Comparison of ENCODE assay signal across 19 cellular contexts in the genomic region with DNA sequence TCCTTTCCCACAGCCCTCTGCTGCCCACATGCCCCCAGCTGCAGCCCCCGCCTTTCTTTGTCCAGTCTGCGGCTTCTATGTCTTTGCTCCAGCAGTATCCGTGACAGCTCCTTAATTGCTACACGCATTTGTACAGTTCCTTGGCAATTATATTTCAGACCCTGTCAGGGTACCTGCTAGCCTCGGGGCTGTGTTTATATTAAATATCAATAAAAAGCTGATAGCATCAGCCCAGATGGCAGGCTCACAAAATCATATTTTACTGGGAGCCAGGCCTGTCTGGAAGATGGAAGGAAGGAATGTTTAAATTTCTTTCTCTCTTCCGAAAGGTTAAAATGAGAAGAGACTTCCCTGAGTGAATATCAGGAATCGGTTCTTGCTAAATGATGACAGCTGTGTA.
DNase-seq lines count a peak whose midpoint lies in the region; ATAC-seq and TF ChIP-seq lines count a peak whose summit lies in the region.
"Had no signal": no experiment of that assay in that cellular context is flagged by ENCODE, and none has a peak within 500 bp of the region (broad histone marks: within the 10 kb centered on the region; RNA-seq: fewer than 3 reads in every experiment).

No MANE protein-coding gene starts in this region.

- H3K4me1 ChIP-seq in SK-N-SH (ENCODE audit: control insufficient read depth in 1 of 2, insufficient read depth in 2 of 2, low read depth in 1 of 2, low read length in 1 of 2): peaks cover 0 to 2% of the 10 kb centered on the region in 2 experiments; a peak in 1 of 4 replicates
- H3K4me1 ChIP-seq in CD8-positive, alpha-beta memory T cell (ENCODE audit: insufficient read depth, low read length): no peaks in the 10 kb centered on the region

- H3K9me3 Mint-ChIP-seq in brain: no peaks in the 10 kb centered on the region
- H3K9me3 Mint-ChIP-seq in osteocyte (ENCODE audit: unreplicated experiment): peaks cover 15% of the 10 kb centered on the region
- H3K9me3 Mint-ChIP-seq in CD8-positive, alpha-beta memory T cell: peaks cover 0 to 16% (median 6%) of the 10 kb centered on the region in 5 donors
- H3K9me3 Mint-ChIP-seq in activated CD4-positive, alpha-beta memory T cell treated with anti-CD3 and anti-CD28 coated beads, Interleukin-2, amount 10 ng/mL, durations not matched to agents 7 days and 5 days: peaks cover 6% of the 10 kb centered on the region
- no peaks in the 10 kb centered on the region for H3K9me3 Mint-ChIP-seq in activated CD8-positive, alpha-beta T cell treated with anti-CD3 and anti-CD28 coated beads, Interleukin-2, amount 10 ng/mL, durations not matched to agents 7 days and 5 days (ENCODE audit: insufficient read depth)
- H3K9me3 Mint-ChIP-seq: GM23338, H9 had no signal

- CTCF ChIA-PET in SK-N-SH (lab: Yijun Ruan, JAX): interaction anchor here (1.0 to 1.3 kb wide), 2 partner anchors 11 to 611 kb away, joined by 3 to 5 read pairs; no protein-coding TSS in a partner anchor
- CTCF ChIA-PET in CD8-positive, alpha-beta memory T cell (lab: Charles Lee): no interaction called here
- CTCF ChIA-PET in activated CD4-positive, alpha-beta memory T cell treated with anti-CD3 and anti-CD28 coated beads, Interleukin-2, amount 10 ng/mL, durations not matched to agents 7 days and 5 days (lab: Charles Lee): no interaction called here
- CTCF ChIA-PET in activated CD8-positive, alpha-beta T cell treated with anti-CD3 and anti-CD28 coated beads, Interleukin-2, amount 10 ng/mL, durations not matched to agents 7 days and 5 days (lab: Charles Lee): no interaction called here

- peaks cover 8% of the 10 kb centered on the region for H3K27me3 Mint-ChIP-seq in brain
- no peaks in the 10 kb centered on the region for H3K27me3 Mint-ChIP-seq in osteocyte (ENCODE audit: unreplicated experiment)
- H3K27me3 Mint-ChIP-seq in CD8-positive, alpha-beta memory T cell: no peaks in the 10 kb centered on the region
- H3K27me3 Mint-ChIP-seq in activated CD4-positive, alpha-beta memory T cell treated with anti-CD3 and anti-CD28 coated beads, Interleukin-2, amount 10 ng/mL, durations not matched to agents 7 days and 5 days: no peaks in the 10 kb centered on the region
- H3K27me3 Mint-ChIP-seq in activated CD8-positive, alpha-beta T cell treated with anti-CD3 and anti-CD28 coated beads, Interleukin-2, amount 10 ng/mL, durations not matched to agents 7 days and 5 days (ENCODE audit: low read depth): no peaks in the 10 kb centered on the region
- H3K27me3 Mint-ChIP-seq: CD4-positive, alpha-beta T cell had no signal

- no peak overlapping the region for H2AFZ ChIP-seq in SK-N-SH (ENCODE audit: low read depth)
- H2AFZ ChIP-seq: GM23338 had no signal

- H3K4me2 ChIP-seq in SK-N-SH: no peak overlapping the region
- H3K4me2 ChIP-seq: BLaER1, GM23338 had no signal

- DNase-seq in LNCaP clone FGC (ENCODE audit: low read depth): peak; percentile 52
- peak; percentile 43 for DNase-seq in SK-N-SH
- peak; percentile 49 for DNase-seq in osteocyte (ENCODE audit: extremely low spot score, unreplicated experiment)
- no peak for DNase-seq in CD8-positive, alpha-beta memory T cell
- DNase-seq in activated CD4-positive, alpha-beta memory T cell treated with anti-CD3 and anti-CD28 coated beads, Interleukin-2, amount 10 ng/mL, durations not matched to agents 7 days and 5 days: no peak
- DNase-seq in activated CD8-positive, alpha-beta T cell treated with anti-CD3 and anti-CD28 coated beads, Interleukin-2, amount 10 ng/mL, durations not matched to agents 7 days and 5 days: no peak
- DNase-seq: Calu3; CD4-positive, alpha-beta T cell; COR-L47; DMS53; DMS79 treated with DMSO at 0.1 percent for 48 hours; GF-D8; H9 had no signal

- H3K27ac ChIP-seq in SK-N-SH (ENCODE audit: low read depth in 2 of 2, low read length in 1 of 2): no peak overlapping the region
- H3K27ac ChIP-seq in CD8-positive, alpha-beta memory T cell (ENCODE audit: low read depth, low read length): no peak overlapping the region
- H3K27ac ChIP-seq: BLaER1 had no signal

- H3K4me3 ChIP-seq in LNCaP clone FGC (ENCODE audit: low read depth, low read length) (no peak overlapping the region), SK-N-SH (ENCODE audit: low read depth in 2 of 2, low read length in 1 of 2) (no peak overlapping the region)
- no peak overlapping the region for H3K4me3 ChIP-seq in CD8-positive, alpha-beta memory T cell (ENCODE audit: low read length)
- H3K4me3 ChIP-seq: BLaER1, GM23338 had no signal

- H3F3A ChIP-seq in SK-N-SH (replicated peaks; ENCODE audit: insufficient read depth): no peaks in the 10 kb centered on the region

- H3K79me2 ChIP-seq in SK-N-SH (ENCODE audit: insufficient read depth): no peaks in the 10 kb centered on the region

- H3K9me2 ChIP-seq in SK-N-SH: no peaks in the 10 kb centered on the region

- no peaks in the 10 kb centered on the region for H3K9me3 ChIP-seq in SK-N-SH
- H3K9me3 ChIP-seq in CD8-positive, alpha-beta memory T cell (ENCODE audit: low read length): no peaks in the 10 kb centered on the region
- H3K9me3 ChIP-seq: BLaER1 had no signal

- H3K4me1 Mint-ChIP-seq in brain (peaks cover 19% of the 10 kb centered on the region), osteocyte (ENCODE audit: unreplicated experiment) (no peaks in the 10 kb centered on the region)
- H3K4me1 Mint-ChIP-seq in CD8-positive, alpha-beta memory T cell: no peaks in the 10 kb centered on the region
- no peaks in the 10 kb centered on the region for H3K4me1 Mint-ChIP-seq in activated CD4-positive, alpha-beta memory T cell treated with anti-CD3 and anti-CD28 coated beads, Interleukin-2, amount 10 ng/mL, durations not matched to agents 7 days and 5 days
- H3K4me1 Mint-ChIP-seq in activated CD8-positive, alpha-beta T cell treated with anti-CD3 and anti-CD28 coated beads, Interleukin-2, amount 10 ng/mL, durations not matched to agents 7 days and 5 days (ENCODE audit: low read depth): no peaks in the 10 kb centered on the region
- H3K4me1 Mint-ChIP-seq: CD14-positive monocyte had no signal

- H3K4me3 Mint-ChIP-seq in brain (peak overlapping the region in 1 of 5 experiments; percentile 22), osteocyte (ENCODE audit: unreplicated experiment) (no peak overlapping the region)
- no peak overlapping the region for H3K4me3 Mint-ChIP-seq in CD8-positive, alpha-beta memory T cell
- no peak overlapping the region for H3K4me3 Mint-ChIP-seq in activated CD4-positive, alpha-beta memory T cell treated with anti-CD3 and anti-CD28 coated beads, Interleukin-2, amount 10 ng/mL, durations not matched to agents 7 days and 5 days
- H3K4me3 Mint-ChIP-seq in activated CD8-positive, alpha-beta T cell treated with anti-CD3 and anti-CD28 coated beads, Interleukin-2, amount 10 ng/mL, durations not matched to agents 7 days and 5 days: no peak overlapping the region
- H3K4me3 Mint-ChIP-seq: CD14-positive monocyte; CD4-positive, alpha-beta T cell; GM23338; H9 had no signal

- no peaks in the 10 kb centered on the region for H3K36me3 ChIP-seq in SK-N-SH (replicated peaks in 1 of 2; ENCODE audit: control insufficient read depth in 1 of 2, insufficient read depth in 2 of 2, low read length in 1 of 2)
- no peaks in the 10 kb centered on the region for H3K36me3 ChIP-seq in CD8-positive, alpha-beta memory T cell (ENCODE audit: insufficient read depth, low read length)
- H3K36me3 ChIP-seq: BLaER1 had no signal

- 43% methylated on average over 7 of the region's 7 CpGs for WGBS in SK-N-SH (ENCODE audit: low lambda C conversion rate)

- H3K36me3 Mint-ChIP-seq in brain (no peaks in the 10 kb centered on the region), osteocyte (ENCODE audit: unreplicated experiment) (no peaks in the 10 kb centered on the region)
- H3K36me3 Mint-ChIP-seq in CD8-positive, alpha-beta memory T cell: no peaks in the 10 kb centered on the region
- H3K36me3 Mint-ChIP-seq in activated CD4-positive, alpha-beta memory T cell treated with anti-CD3 and anti-CD28 coated beads, Interleukin-2, amount 10 ng/mL, durations not matched to agents 7 days and 5 days (ENCODE audit: low read depth): no peaks in the 10 kb centered on the region
- no peaks in the 10 kb centered on the region for H3K36me3 Mint-ChIP-seq in activated CD8-positive, alpha-beta T cell treated with anti-CD3 and anti-CD28 coated beads, Interleukin-2, amount 10 ng/mL, durations not matched to agents 7 days and 5 days (ENCODE audit: low read depth)
- H3K36me3 Mint-ChIP-seq: CD14-positive monocyte had no signal

- ATAC-seq in HG02981 (IDR thresholded peaks at IDR 0.05; ENCODE audit: unreplicated experiment): no peak
- no peak for ATAC-seq in activated CD8-positive, alpha-beta T cell treated with anti-CD3 and anti-CD28 coated beads, Interleukin-2, amount 10 ng/mL, durations not matched to agents 7 days and 5 days
- ATAC-seq: HCT116 had no signal

- TF ChIP-seq CTCF in LNCaP clone FGC (IDR thresholded peaks at IDR 0.05; ENCODE audit: control insufficient read depth, extremely low read depth, insufficient read depth) (no peak), SK-N-SH (IDR thresholded peaks at IDR 0.05) (no peak), brain (conservative IDR thresholded peaks at IDR 0.05) (no peak), osteocyte (IDR thresholded peaks at IDR 0.05) (no peak)

- POLR2A ChIA-PET in SK-N-SH (lab: Yijun Ruan, JAX): no interaction called here
- POLR2A ChIA-PET in CD8-positive, alpha-beta memory T cell (lab: Charles Lee): no interaction called here
- POLR2A ChIA-PET in activated CD4-positive, alpha-beta memory T cell treated with anti-CD3 and anti-CD28 coated beads, Interleukin-2, amount 10 ng/mL, durations not matched to agents 7 days and 5 days (lab: Charles Lee): no interaction called here
- POLR2A ChIA-PET in activated CD8-positive, alpha-beta T cell treated with anti-CD3 and anti-CD28 coated beads, Interleukin-2, amount 10 ng/mL, durations not matched to agents 7 days and 5 days (lab: Charles Lee): no interaction called here

- no peak for TF ChIP-seq EP300 in SK-N-SH (IDR thresholded peaks at IDR 0.05; ENCODE audit: borderline replicate concordance in 1 of 2, low read depth in 1 of 2, low read length in 1 of 2)

- peak overlapping the region in 3 of 5 experiments; percentile 72 to 95 (median 94) for H3K27ac Mint-ChIP-seq in brain
- no peak overlapping the region for H3K27ac Mint-ChIP-seq in osteocyte (ENCODE audit: unreplicated experiment)
- no peak overlapping the region for H3K27ac Mint-ChIP-seq in CD8-positive, alpha-beta memory T cell
- H3K27ac Mint-ChIP-seq in activated CD4-positive, alpha-beta memory T cell treated with anti-CD3 and anti-CD28 coated beads, Interleukin-2, amount 10 ng/mL, durations not matched to agents 7 days and 5 days: no peak overlapping the region
- no peak overlapping the region for H3K27ac Mint-ChIP-seq in activated CD8-positive, alpha-beta T cell treated with anti-CD3 and anti-CD28 coated beads, Interleukin-2, amount 10 ng/mL, durations not matched to agents 7 days and 5 days
- H3K27ac Mint-ChIP-seq: CD14-positive monocyte; CD4-positive, alpha-beta T cell; GM23338; H9 had no signal

- TF ChIP-seq RAD21 in SK-N-SH (IDR thresholded peaks at IDR 0.05; ENCODE audit: low read length): no peak

- no peak overlapping the region for H3K9ac ChIP-seq in SK-N-SH
- H3K9ac ChIP-seq: BLaER1 had no signal

- no peaks in the 10 kb centered on the region for H4K20me1 ChIP-seq in SK-N-SH (ENCODE audit: insufficient read depth)
- H4K20me1 ChIP-seq: BLaER1 had no signal

- no peaks in the 10 kb centered on the region for H3K27me3 ChIP-seq in SK-N-SH (ENCODE audit: insufficient read depth)
- no peaks in the 10 kb centered on the region for H3K27me3 ChIP-seq in CD8-positive, alpha-beta memory T cell (ENCODE audit: insufficient read depth, low read length, poor library complexity, severe bottlenecking)
- H3K27me3 ChIP-seq: BLaER1 had no signal

Comparison
In these comparisons a context has a peak if more than half of its experiments do, and no peak if none do; other contexts are left out.
1. DNase-seq: peak in LNCaP clone FGC (single experiment), SK-N-SH (single experiment) and osteocyte (single experiment); none in CD8-positive, alpha-beta memory T cell (0 of 5), activated CD4-positive, alpha-beta memory T cell treated with anti-CD3 and anti-CD28 coated beads, Interleukin-2, amount 10 ng/mL, durations not matched to agents 7 days and 5 days (single experiment) and activated CD8-positive, alpha-beta T cell treated with anti-CD3 and anti-CD28 coated beads, Interleukin-2, amount 10 ng/mL, durations not matched to agents 7 days and 5 days (single experiment).
2. H3K27ac Mint-ChIP-seq: peak in brain (3 of 5); none in osteocyte (single experiment), CD8-positive, alpha-beta memory T cell (0 of 8), activated CD4-positive, alpha-beta memory T cell treated with anti-CD3 and anti-CD28 coated beads, Interleukin-2, amount 10 ng/mL, durations not matched to agents 7 days and 5 days (single experiment) and activated CD8-positive, alpha-beta T cell treated with anti-CD3 and anti-CD28 coated beads, Interleukin-2, amount 10 ng/mL, durations not matched to agents 7 days and 5 days (single experiment).